ENCODE assay signal across 1 cellular context in genomic region chr6:144063246-144063743, GRCh38.
A peak's percentile ranks its signal among the peaks of the same experiment; 100 is the strongest.
TF ChIP-seq lines count a peak whose summit lies in the region.

No MANE protein-coding gene starts in this region.

TF ChIP-seq in HepG2, 621 proteins besides CTCF, POLR2A, EP300 and RAD21 (continued from another document and continues in another):
- TF ChIP-seq, protein P1, sequence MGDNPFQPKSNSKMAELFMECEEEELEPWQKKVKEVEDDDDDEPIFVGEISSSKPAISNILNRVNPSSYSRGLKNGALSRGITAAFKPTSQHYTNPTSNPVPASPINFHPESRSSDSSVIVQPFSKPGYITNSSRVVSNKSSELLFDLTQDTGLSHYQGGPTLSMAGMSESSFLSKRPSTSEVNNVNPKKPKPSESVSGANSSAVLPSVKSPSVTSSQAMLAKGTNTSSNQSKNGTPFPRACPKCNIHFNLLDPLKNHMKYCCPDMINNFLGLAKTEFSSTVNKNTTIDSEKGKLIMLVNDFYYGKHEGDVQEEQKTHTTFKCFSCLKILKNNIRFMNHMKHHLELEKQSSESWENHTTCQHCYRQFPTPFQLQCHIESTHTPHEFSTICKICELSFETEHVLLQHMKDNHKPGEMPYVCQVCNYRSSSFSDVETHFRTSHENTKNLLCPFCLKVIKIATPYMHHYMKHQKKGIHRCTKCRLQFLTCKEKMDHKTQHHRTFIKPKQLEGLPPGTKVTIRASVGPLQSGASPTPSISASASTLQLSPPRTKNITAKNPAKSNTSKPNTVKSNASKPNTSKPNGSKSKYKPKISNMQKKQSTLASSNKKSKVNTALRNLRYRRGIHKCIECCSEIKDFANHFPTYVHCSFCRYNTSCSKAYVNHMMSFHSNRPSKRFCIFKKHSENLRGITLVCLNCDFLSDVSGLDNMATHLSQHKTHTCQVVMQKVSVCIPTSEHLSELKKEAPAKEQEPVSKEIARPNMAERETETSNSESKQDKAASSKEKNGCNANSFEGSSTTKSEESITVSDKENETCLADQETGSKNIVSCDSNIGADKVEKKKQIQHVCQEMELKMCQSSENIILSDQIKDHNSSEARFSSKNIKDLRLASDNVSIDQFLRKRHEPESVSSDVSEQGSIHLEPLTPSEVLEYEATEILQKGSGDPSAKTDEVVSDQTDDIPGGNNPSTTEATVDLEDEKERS (CRISPR knock-in tag; IDR thresholded peaks at IDR 0.05), result no peak
- TF ChIP-seq, protein P2, sequence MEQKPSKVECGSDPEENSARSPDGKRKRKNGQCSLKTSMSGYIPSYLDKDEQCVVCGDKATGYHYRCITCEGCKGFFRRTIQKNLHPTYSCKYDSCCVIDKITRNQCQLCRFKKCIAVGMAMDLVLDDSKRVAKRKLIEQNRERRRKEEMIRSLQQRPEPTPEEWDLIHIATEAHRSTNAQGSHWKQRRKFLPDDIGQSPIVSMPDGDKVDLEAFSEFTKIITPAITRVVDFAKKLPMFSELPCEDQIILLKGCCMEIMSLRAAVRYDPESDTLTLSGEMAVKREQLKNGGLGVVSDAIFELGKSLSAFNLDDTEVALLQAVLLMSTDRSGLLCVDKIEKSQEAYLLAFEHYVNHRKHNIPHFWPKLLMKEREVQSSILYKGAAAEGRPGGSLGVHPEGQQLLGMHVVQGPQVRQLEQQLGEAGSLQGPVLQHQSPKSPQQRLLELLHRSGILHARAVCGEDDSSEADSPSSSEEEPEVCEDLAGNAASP (CRISPR knock-in tag; IDR thresholded peaks at IDR 0.05; ENCODE audit: borderline replicate concordance), result no peak
- TF ChIP-seq LCORL (IDR thresholded peaks at IDR 0.05) (no peak), LCORL (CRISPR knock-in tag; IDR thresholded peaks at IDR 0.05) (no peak), AKAP8 (CRISPR knock-in tag; IDR thresholded peaks at IDR 0.05) (no peak), ASH2L (IDR thresholded peaks at IDR 0.05; ENCODE audit: insufficient read length, low read depth, low read length) (no peak), MAFG (CRISPR knock-in tag; IDR thresholded peaks at IDR 0.05) (no peak), SMC3 (IDR thresholded peaks at IDR 0.05; ENCODE audit: low read length) (no peak), SMYD3 (CRISPR knock-in tag; IDR thresholded peaks at IDR 0.05) (peak; percentile 51; the same call in 1 of the 2 replicates), ZNF34 (CRISPR knock-in tag; IDR thresholded peaks at IDR 0.05; ENCODE audit: borderline replicate concordance) (no peak), MEF2D (CRISPR knock-in tag; IDR thresholded peaks at IDR 0.05) (no peak), KLF12 (CRISPR knock-in tag; IDR thresholded peaks at IDR 0.05; ENCODE audit: borderline replicate concordance) (no peak), PRDM10 (CRISPR knock-in tag; IDR thresholded peaks at IDR 0.05; ENCODE audit: low read depth) (no peak), RNF219 (CRISPR knock-in tag; IDR thresholded peaks at IDR 0.05) (no peak), U2AF1 (optimal IDR thresholded peaks at IDR 0.05; ENCODE audit: low read depth, low read length) (no peak), THYN1 (CRISPR knock-in tag; IDR thresholded peaks at IDR 0.05; ENCODE audit: borderline replicate concordance, low read depth) (no peak), ZBTB49 (CRISPR knock-in tag; IDR thresholded peaks at IDR 0.05; ENCODE audit: borderline replicate concordance) (no peak), ZNF616 (CRISPR knock-in tag; IDR thresholded peaks at IDR 0.05; ENCODE audit: low read depth) (no peak), ARID2 (CRISPR knock-in tag; IDR thresholded peaks at IDR 0.05; ENCODE audit: borderline replicate concordance) (peak; percentile 84), ZNF260 (CRISPR knock-in tag; IDR thresholded peaks at IDR 0.05; ENCODE audit: borderline replicate concordance, low read depth) (no peak), ZNF580 (CRISPR knock-in tag; IDR thresholded peaks at IDR 0.05; ENCODE audit: borderline replicate concordance, low read depth) (no peak), GATAD2A (CRISPR knock-in tag; IDR thresholded peaks at IDR 0.05) (no peak), ZNF160 (CRISPR knock-in tag; IDR thresholded peaks at IDR 0.05) (no peak), ZSCAN30 (CRISPR knock-in tag; IDR thresholded peaks at IDR 0.05) (no peak), ARNT (IDR thresholded peaks at IDR 0.05) (no peak), ZBTB40 (IDR thresholded peaks at IDR 0.05) (no peak), ZBTB40 (CRISPR knock-in tag; IDR thresholded peaks at IDR 0.05) (no peak), BORCS8-MEF2B (CRISPR knock-in tag; IDR thresholded peaks at IDR 0.05) (0 out of 2 replicates have a peak, but pooled peaks have one; percentile 26), ZBTB1 (CRISPR knock-in tag; IDR thresholded peaks at IDR 0.05; ENCODE audit: borderline replicate concordance) (no peak), SALL2 (CRISPR knock-in tag; IDR thresholded peaks at IDR 0.05) (no peak), ZNF441 (CRISPR knock-in tag; IDR thresholded peaks at IDR 0.05; ENCODE audit: borderline replicate concordance) (no peak)
- TF ChIP-seq, protein P3, sequence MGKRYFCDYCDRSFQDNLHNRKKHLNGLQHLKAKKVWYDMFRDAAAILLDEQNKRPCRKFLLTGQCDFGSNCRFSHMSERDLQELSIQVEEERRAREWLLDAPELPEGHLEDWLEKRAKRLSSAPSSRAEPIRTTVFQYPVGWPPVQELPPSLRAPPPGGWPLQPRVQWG (CRISPR knock-in tag; IDR thresholded peaks at IDR 0.05; ENCODE audit: borderline replicate concordance, low read depth), result no peak
- TF ChIP-seq, protein P4, sequence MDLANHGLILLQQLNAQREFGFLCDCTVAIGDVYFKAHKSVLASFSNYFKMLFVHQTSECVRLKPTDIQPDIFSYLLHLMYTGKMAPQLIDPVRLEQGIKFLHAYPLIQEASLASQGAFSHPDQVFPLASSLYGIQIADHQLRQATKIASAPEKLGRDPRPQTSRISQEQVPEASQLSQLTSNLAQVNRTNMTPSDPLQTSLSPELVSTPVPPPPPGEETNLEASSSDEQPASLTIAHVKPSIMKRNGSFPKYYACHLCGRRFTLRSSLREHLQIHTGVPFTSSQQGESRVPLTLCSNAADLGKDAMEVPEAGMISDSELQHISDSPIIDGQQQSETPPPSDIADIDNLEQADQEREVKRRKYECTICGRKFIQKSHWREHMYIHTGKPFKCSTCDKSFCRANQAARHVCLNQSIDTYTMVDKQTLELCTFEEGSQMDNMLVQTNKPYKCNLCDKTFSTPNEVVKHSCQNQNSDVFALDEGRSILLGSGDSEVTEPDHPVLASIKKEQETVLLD (CRISPR knock-in tag; IDR thresholded peaks at IDR 0.05; ENCODE audit: low read depth), result no peak
